ENCODE assay signal across 1 cellular context in the genomic region with DNA sequence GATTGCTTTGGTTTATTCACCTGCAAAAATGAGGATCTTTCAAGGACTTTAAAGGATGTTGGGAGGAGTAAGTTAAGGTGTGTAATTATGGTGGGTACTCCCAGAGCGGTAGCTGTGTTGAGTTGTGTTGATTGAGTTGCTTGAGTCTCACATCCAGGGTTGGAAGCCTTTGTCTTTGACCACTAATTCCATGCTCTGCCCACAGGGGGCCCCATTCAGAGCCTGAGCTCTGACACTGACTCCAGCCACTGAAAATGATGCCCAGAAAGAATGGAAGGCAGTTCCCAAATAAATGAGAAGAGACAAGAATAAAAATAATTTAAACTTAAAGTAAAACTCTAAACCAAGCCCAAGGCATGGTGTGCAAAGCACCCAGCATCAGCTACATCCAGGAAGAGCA.
TF ChIP-seq lines count a peak whose summit lies in the region.

No MANE protein-coding gene starts in this region.

TF ChIP-seq in H1, 55 proteins besides CTCF, POLR2A, EP300 and RAD21 (continued from another document):
- TF ChIP-seq JUND (IDR thresholded peaks at IDR 0.05; ENCODE audit: low read length): no peak
- no peak for TF ChIP-seq TBP (IDR thresholded peaks at IDR 0.05; ENCODE audit: low read depth, low read length)
- TF ChIP-seq KDM4A (IDR thresholded peaks at IDR 0.05; ENCODE audit: low read depth, low read length, severe bottlenecking): no peak
- no peak for TF ChIP-seq GTF2F1 (IDR thresholded peaks at IDR 0.05; ENCODE audit: borderline replicate concordance, low read depth, low read length)
- TF ChIP-seq HDAC2 (IDR thresholded peaks at IDR 0.05; ENCODE audit: borderline replicate concordance in 1 of 2, low read depth in 2 of 2, low read length in 2 of 2): no peak
- no peak for TF ChIP-seq POLR2AphosphoS5 (IDR thresholded peaks at IDR 0.05; ENCODE audit: low read depth, low read length)
